In genomic region chr5:161372682-161373344, GRCh38 we compare ENCODE assay signal across 20 cellular contexts.
DNase-seq lines count a peak whose midpoint lies in the region; ATAC-seq, FAIRE-seq and TF ChIP-seq lines count a peak whose summit lies in the region.
"Had no signal": no experiment of that assay in that cellular context is flagged by ENCODE, and none has a peak within 500 bp of the region (broad histone marks: within the 10 kb centered on the region; RNA-seq: fewer than 3 reads in every experiment).

No MANE protein-coding gene starts in this region.

- no peaks in the 10 kb centered on the region for H3K36me3 Mint-ChIP-seq in activated CD4-positive, alpha-beta memory T cell treated with anti-CD3 and anti-CD28 coated beads for 36 hours

- TF ChIP-seq CTCF in GM20000 (IDR thresholded peaks at IDR 0.05; ENCODE audit: extremely low read depth, missing control alignments) (no peak), tibial nerve (IDR thresholded peaks at IDR 0.05) (no peak)

- TF ChIP-seq EP300 in tibial nerve (IDR thresholded peaks at IDR 0.05), result no peak

- TF ChIP-seq POLR2A in tibial nerve (IDR thresholded peaks at IDR 0.05), result no peak

- FAIRE-seq in GM18507 (lab: Jason Lieb, UNC), result peak; percentile 26
- FAIRE-seq: colon had no signal

- WGBS in tibial nerve, 2 donors, result 32 to 35% methylated on average over 2 of the region's 2 CpGs

- CTCF ChIA-PET in activated CD4-positive, alpha-beta memory T cell treated with anti-CD3 and anti-CD28 coated beads for 36 hours (lab: Charles Lee), result no interaction called here

- DNase-seq in GM18507 (ENCODE audit: extremely low spot score, insufficient read length, low read depth), result no peak
- DNase-seq in GM20000 (ENCODE audit: low spot score), result peak; percentile 12
- peak; percentile 28 for DNase-seq in cerebellum (ENCODE audit: low spot score)
- DNase-seq in EL, result no peak
- no peak for DNase-seq in activated CD4-positive, alpha-beta memory T cell treated with anti-CD3 and anti-CD28 coated beads for 36 hours
- DNase-seq in stimulated activated naive CD4-positive, alpha-beta T cell (lab: John Stamatoyannopoulos, UW), result no peak
- DNase-seq in tibial nerve (ENCODE audit: low spot score in 2 of 2), result no peak
- DNase-seq: activated CD4-positive, alpha-beta T cell treated with anti-CD3 and anti-CD28 coated beads, Interleukin-2, amount 50 U/mL, for 1 hour; adrenal gland; Calu3; glutamatergic neuron; NCI-H2081; NK-92 treated with Interleukin-12 subunit alpha and Interleukin-12 subunit beta, amount 100 ng/mL, for 24 hours; Right ventricle myocardium superior; T-helper 9 cell; transverse colon had no signal

- H3K9me3 Mint-ChIP-seq in activated CD4-positive, alpha-beta memory T cell treated with anti-CD3 and anti-CD28 coated beads for 36 hours, result no peaks in the 10 kb centered on the region

- H3K27me3 ChIP-seq in tibial nerve, result no peaks in the 10 kb centered on the region
- H3K27me3 ChIP-seq: adrenal gland, transverse colon had no signal

- H3K27ac ChIP-seq in tibial nerve, result no peak overlapping the region
- H3K27ac ChIP-seq: adrenal gland, epithelial cell of prostate, transverse colon had no signal

- H3K4me1 ChIP-seq in tibial nerve, result no peaks in the 10 kb centered on the region
- H3K4me1 ChIP-seq: adrenal gland, transverse colon had no signal

- POLR2A ChIA-PET in activated CD4-positive, alpha-beta memory T cell treated with anti-CD3 and anti-CD28 coated beads for 36 hours (lab: Charles Lee), result no interaction called here

- H3K27ac Mint-ChIP-seq in activated CD4-positive, alpha-beta memory T cell treated with anti-CD3 and anti-CD28 coated beads for 36 hours, result no peak overlapping the region

- no peak overlapping the region for H3K4me3 Mint-ChIP-seq in activated CD4-positive, alpha-beta memory T cell treated with anti-CD3 and anti-CD28 coated beads for 36 hours

- H3K4me3 ChIP-seq in tibial nerve, result no peak overlapping the region
- H3K4me3 ChIP-seq: adrenal gland, transverse colon had no signal

- H3K36me3 ChIP-seq in tibial nerve, result no peaks in the 10 kb centered on the region
- H3K36me3 ChIP-seq: adrenal gland, transverse colon had no signal

- intact Hi-C loops in activated CD4-positive, alpha-beta memory T cell treated with anti-CD3 and anti-CD28 coated beads for 36 hours (cut with micrococcal nuclease), result no loop called here

- H3K9me3 ChIP-seq in tibial nerve, result no peaks in the 10 kb centered on the region
- H3K9me3 ChIP-seq: adrenal gland, transverse colon had no signal

- H3K27me3 Mint-ChIP-seq in activated CD4-positive, alpha-beta memory T cell treated with anti-CD3 and anti-CD28 coated beads for 36 hours, result peaks cover 3% of the 10 kb centered on the region

- peak; percentile 88 for ATAC-seq in HG03039 (IDR thresholded peaks at IDR 0.05; ENCODE audit: unreplicated experiment)
- ATAC-seq: HCT116 had no signal

- no peaks in the 10 kb centered on the region for H3K4me1 Mint-ChIP-seq in activated CD4-positive, alpha-beta memory T cell treated with anti-CD3 and anti-CD28 coated beads for 36 hours (ENCODE audit: low read depth)

Comparison
In these comparisons a context has a peak if more than half of its experiments do, and no peak if none do; other contexts are left out.
1. DNase-seq: peak in GM20000 (single experiment) and cerebellum (single experiment); none in GM18507 (single experiment), EL (single experiment), activated CD4-positive, alpha-beta memory T cell treated with anti-CD3 and anti-CD28 coated beads for 36 hours (single experiment), stimulated activated naive CD4-positive, alpha-beta T cell (0 of 6) and tibial nerve (0 of 2).